ENCODE assay signal across 8 cellular contexts in genomic region chr17:17496189-17497064, GRCh38. TPM values are rescaled to one million over a fixed set of nuclear protein-coding genes. Genes with fewer than 3 reads are reported as not detected.
DNase-seq lines count a peak whose midpoint lies in the region; ATAC-seq and TF ChIP-seq lines count a peak whose summit lies in the region.

RASD1 (minus strand) TSS chr17:17496395; CDS start chr17:17496181, 214 bp downstream.

- POLR2A ChIA-PET in AG04449 (lab: Yijun Ruan, JAX) = interaction anchor here (0.5 to 1.9 kb wide), 27 partner anchors 9 to 340 kb away, joined by 3 to 20 read pairs (median 4); partner anchors contain the start of gene PEMT

- H3K9me3 ChIP-seq in NT2/D1 (ENCODE audit: insufficient read depth, low read length) = no peaks in the 10 kb centered on the region

- no peak within 1 kb of the TSS for H3K27ac ChIP-seq in epithelial cell of prostate

- CTCF ChIA-PET in AG04449 (lab: Yijun Ruan, JAX) = interaction anchor here (0.7 to 7.0 kb wide), 66 partner anchors 8 to 367 kb away, joined by 3 to 172 read pairs (median 6); partner anchors contain the start of gene PEMT

- TF ChIP-seq CTCF in AG04449 (IDR thresholded peaks at IDR 0.05; ENCODE audit: insufficient read depth, low read length, missing control alignments) = peak; percentile 79

- H3K36me3 ChIP-seq in NT2/D1 (ENCODE audit: insufficient read depth, insufficient read length, low read length) = peaks cover 17% of the 10 kb centered on the region

- peak within 1 kb of the TSS; percentile 85 for H3K9ac ChIP-seq in NT2/D1 (ENCODE audit: insufficient read length, low read depth)

- peaks cover 9% of the 10 kb centered on the region for H3K4me1 ChIP-seq in NT2/D1 (ENCODE audit: insufficient read depth, insufficient read length)

- ATAC-seq in GM18909 (IDR thresholded peaks at IDR 0.05; ENCODE audit: poor library complexity, unreplicated experiment) = peak; percentile 77
- ATAC-seq in HG03469 (IDR thresholded peaks at IDR 0.05; ENCODE audit: unreplicated experiment) = peak; percentile 54

- DNase-seq in AG04449 (ENCODE audit: low read depth, low spot score) = no peak
- DNase-seq in NT2/D1 (ENCODE audit: low read depth, low spot score) = peak; percentile 52
- DNase-seq in activated T-cell treated with anti-CD3 and anti-CD28 coated beads for 24 hours (ENCODE audit: low read depth) = peak; percentile 76
- peak; percentile 33 for DNase-seq in epithelial cell of prostate (ENCODE audit: low read depth, low spot score)
- peak; percentile 91 for DNase-seq in mucosa of gallbladder (ENCODE audit: low spot score)
- peak; percentile 62 for DNase-seq in stimulated activated CD8-positive, alpha-beta memory T cell treated with anti-CD3 and anti-CD28 coated beads, Interleukin-4, amount 100 ng/mL, for 24 hours (ENCODE audit: low read depth)

- peaks cover 17% of the 10 kb centered on the region for H3K27me3 ChIP-seq in NT2/D1 (ENCODE audit: insufficient read depth, insufficient read length)

- H3K4me3 ChIP-seq in AG04449 (ENCODE audit: low read depth, low read length) (peak within 1 kb of the TSS; percentile 59), NT2/D1 (ENCODE audit: insufficient read length, low read depth) (peak within 1 kb of the TSS; percentile 78)

RNA-seq across cellular contexts. Expression of gene RASD1, which starts in this region (rescaled TPM):
- 4.6 TPM for total RNA-seq in mucosa of gallbladder
